Comparison of ENCODE assay signal across 1 cellular context in the genomic region with DNA sequence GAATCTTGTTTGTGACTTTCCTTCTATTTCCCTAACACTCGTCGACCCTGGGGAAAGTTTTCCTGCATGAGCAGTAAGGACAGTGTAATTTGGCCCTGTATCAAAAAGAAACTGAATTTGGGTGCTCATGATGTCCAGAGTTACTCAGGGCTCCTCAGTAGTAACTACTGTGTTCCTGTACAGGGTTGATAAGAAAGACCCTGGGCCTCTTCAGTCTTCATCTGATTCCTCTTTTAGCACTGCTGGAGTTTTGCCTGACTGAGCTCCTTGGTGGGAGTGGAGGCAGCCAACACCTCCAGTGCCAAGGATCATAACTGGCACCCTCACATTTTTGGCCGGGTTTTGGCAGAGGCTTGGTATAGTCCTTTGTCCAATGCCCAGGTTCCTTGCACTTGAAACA.
TF ChIP-seq lines count a peak whose summit lies in the region.

No MANE protein-coding gene starts in this region.

TF ChIP-seq in K562, 482 proteins besides CTCF, POLR2A, EP300 and RAD21 (continued from another document):
- no peak for TF ChIP-seq POLR2G (IDR thresholded peaks at IDR 0.05; ENCODE audit: low read depth, low read length)
TF ChIP-seq in K562: peak in this region for 7.
